In the genomic region with DNA sequence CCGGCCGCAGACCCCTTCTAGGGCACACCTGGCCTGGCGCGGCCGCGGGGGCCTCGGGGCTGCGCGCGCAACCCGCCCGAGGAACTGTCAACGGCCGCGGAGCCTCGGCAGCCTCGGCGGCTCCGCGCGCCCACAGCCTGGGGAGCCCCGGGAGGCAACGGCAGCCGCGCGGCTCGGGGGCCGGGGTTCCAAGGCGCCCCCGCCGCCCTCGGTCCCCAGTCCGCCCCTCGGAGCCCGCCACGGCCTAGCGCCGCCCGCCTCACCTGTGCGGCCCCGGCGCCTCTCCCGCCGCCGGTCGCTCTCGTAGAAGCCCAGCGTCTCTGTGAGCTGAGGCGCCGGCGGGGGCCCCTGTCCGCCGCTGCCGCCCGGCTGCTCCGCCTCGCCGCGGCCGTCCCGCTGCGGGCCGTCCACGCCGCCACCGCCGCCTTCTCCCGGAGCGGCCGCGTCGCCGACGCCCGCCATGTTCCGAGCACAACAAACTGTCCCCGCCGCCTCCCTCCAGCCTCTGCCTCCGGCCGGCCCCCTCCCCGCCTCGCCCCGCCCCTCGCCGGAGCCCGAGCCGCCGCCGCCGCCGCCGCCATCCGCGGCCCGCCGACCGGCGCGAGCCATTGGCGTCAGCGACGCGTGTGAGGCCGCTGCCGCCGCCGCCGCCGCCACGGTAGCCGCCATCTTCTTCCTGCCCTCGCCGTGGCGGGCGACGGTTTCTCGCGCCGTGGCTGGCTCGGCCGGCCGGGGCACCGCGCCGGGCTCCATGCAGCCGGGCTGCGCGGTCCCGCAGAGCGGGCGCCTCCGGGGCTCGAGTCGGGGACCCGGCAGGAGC, we compare ENCODE assay signal across 1 cellular context.
TF ChIP-seq lines count a peak whose summit lies in the region.

A gene with protein sequence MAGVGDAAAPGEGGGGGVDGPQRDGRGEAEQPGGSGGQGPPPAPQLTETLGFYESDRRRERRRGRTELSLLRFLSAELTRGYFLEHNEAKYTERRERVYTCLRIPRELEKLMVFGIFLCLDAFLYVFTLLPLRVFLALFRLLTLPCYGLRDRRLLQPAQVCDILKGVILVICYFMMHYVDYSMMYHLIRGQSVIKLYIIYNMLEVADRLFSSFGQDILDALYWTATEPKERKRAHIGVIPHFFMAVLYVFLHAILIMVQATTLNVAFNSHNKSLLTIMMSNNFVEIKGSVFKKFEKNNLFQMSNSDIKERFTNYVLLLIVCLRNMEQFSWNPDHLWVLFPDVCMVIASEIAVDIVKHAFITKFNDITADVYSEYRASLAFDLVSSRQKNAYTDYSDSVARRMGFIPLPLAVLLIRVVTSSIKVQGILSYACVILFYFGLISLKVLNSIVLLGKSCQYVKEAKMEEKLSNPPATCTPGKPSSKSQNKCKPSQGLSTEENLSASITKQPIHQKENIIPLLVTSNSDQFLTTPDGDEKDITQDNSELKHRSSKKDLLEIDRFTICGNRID (minus strand): TSS at position 476 of the 820 bp plus-strand sequence. CDS start 14 bp downstream, at position 462.

TF ChIP-seq in HepG2, 621 proteins besides CTCF, POLR2A, EP300 and RAD21 (continued from another document and continues in another):
- TF ChIP-seq, protein P1, sequence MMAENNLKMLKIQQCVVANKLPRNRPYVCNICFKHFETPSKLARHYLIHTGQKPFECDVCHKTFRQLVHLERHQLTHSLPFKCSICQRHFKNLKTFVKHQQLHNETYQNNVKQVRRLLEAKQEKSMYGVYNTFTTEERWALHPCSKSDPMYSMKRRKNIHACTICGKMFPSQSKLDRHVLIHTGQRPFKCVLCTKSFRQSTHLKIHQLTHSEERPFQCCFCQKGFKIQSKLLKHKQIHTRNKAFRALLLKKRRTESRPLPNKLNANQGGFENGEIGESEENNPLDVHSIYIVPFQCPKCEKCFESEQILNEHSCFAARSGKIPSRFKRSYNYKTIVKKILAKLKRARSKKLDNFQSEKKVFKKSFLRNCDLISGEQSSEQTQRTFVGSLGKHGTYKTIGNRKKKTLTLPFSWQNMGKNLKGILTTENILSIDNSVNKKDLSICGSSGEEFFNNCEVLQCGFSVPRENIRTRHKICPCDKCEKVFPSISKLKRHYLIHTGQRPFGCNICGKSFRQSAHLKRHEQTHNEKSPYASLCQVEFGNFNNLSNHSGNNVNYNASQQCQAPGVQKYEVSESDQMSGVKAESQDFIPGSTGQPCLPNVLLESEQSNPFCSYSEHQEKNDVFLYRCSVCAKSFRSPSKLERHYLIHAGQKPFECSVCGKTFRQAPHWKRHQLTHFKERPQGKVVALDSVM (CRISPR knock-in tag; IDR thresholded peaks at IDR 0.05) = no peak
- TF ChIP-seq HNRNPLL (IDR thresholded peaks at IDR 0.05; ENCODE audit: low read depth, low read length, poor library complexity, severe bottlenecking) (peak; percentile 1), ZNF451 (CRISPR knock-in tag; IDR thresholded peaks at IDR 0.05) (no peak), PHF20 (CRISPR knock-in tag; IDR thresholded peaks at IDR 0.05) (0 out of 2 replicates have a peak, but pooled peaks have one; percentile 39), ZNF776 (CRISPR knock-in tag; IDR thresholded peaks at IDR 0.05) (no peak), ZNF10 (CRISPR knock-in tag; IDR thresholded peaks at IDR 0.05; ENCODE audit: borderline replicate concordance, low read depth) (no peak), PAWR (CRISPR knock-in tag; IDR thresholded peaks at IDR 0.05; ENCODE audit: borderline replicate concordance) (no peak), HOXA7 (CRISPR knock-in tag; IDR thresholded peaks at IDR 0.05) (no peak), SALL1 (CRISPR knock-in tag; IDR thresholded peaks at IDR 0.05) (0 out of 2 replicates have a peak, but pooled peaks have one; percentile 17), ATAD3A (CRISPR knock-in tag; IDR thresholded peaks at IDR 0.05) (no peak), ZNF205 (CRISPR knock-in tag; IDR thresholded peaks at IDR 0.05) (no peak), ZFY (CRISPR knock-in tag; IDR thresholded peaks at IDR 0.05) (peak; percentile 79; the same call in 1 of the 2 replicates), MAZ (IDR thresholded peaks at IDR 0.05; ENCODE audit: borderline replicate concordance, low read depth, low read length) (no peak), MAZ (CRISPR knock-in tag; IDR thresholded peaks at IDR 0.05; ENCODE audit: low read depth) (peak; percentile 46; the same call in 1 of the 2 replicates), GABPB1 (CRISPR knock-in tag; IDR thresholded peaks at IDR 0.05) (peak; percentile 60)
- TF ChIP-seq, protein P2, sequence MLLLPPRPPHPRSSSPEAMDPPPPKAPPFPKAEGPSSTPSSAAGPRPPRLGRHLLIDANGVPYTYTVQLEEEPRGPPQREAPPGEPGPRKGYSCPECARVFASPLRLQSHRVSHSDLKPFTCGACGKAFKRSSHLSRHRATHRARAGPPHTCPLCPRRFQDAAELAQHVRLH (CRISPR knock-in tag; IDR thresholded peaks at IDR 0.05; ENCODE audit: borderline replicate concordance, low read depth) = no peak
- TF ChIP-seq, protein P3, sequence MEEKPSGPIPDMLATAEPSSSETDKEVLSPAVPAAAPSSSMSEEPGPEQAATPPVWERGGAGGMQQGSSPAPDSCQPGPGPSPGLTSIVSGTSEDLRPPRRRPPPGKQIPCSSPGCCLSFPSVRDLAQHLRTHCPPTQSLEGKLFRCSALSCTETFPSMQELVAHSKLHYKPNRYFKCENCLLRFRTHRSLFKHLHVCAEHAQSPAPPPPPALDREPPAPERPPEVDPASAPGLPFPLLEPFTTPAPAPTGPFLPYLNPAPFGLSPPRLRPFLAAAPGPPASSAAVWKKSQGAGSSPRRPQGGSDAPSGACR (CRISPR knock-in tag; IDR thresholded peaks at IDR 0.05) = no peak
- TF ChIP-seq, protein P4, sequence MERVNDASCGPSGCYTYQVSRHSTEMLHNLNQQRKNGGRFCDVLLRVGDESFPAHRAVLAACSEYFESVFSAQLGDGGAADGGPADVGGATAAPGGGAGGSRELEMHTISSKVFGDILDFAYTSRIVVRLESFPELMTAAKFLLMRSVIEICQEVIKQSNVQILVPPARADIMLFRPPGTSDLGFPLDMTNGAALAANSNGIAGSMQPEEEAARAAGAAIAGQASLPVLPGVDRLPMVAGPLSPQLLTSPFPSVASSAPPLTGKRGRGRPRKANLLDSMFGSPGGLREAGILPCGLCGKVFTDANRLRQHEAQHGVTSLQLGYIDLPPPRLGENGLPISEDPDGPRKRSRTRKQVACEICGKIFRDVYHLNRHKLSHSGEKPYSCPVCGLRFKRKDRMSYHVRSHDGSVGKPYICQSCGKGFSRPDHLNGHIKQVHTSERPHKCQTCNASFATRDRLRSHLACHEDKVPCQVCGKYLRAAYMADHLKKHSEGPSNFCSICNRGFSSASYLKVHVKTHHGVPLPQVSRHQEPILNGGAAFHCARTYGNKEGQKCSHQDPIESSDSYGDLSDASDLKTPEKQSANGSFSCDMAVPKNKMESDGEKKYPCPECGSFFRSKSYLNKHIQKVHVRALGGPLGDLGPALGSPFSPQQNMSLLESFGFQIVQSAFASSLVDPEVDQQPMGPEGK (CRISPR knock-in tag; IDR thresholded peaks at IDR 0.05) = 0 out of 2 replicates have a peak, but pooled peaks have one; percentile 19
- TF ChIP-seq, protein P5, sequence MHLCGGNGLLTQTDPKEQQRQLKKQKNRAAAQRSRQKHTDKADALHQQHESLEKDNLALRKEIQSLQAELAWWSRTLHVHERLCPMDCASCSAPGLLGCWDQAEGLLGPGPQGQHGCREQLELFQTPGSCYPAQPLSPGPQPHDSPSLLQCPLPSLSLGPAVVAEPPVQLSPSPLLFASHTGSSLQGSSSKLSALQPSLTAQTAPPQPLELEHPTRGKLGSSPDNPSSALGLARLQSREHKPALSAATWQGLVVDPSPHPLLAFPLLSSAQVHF (CRISPR knock-in tag; IDR thresholded peaks at IDR 0.05) = no peak
- TF ChIP-seq, protein P6, sequence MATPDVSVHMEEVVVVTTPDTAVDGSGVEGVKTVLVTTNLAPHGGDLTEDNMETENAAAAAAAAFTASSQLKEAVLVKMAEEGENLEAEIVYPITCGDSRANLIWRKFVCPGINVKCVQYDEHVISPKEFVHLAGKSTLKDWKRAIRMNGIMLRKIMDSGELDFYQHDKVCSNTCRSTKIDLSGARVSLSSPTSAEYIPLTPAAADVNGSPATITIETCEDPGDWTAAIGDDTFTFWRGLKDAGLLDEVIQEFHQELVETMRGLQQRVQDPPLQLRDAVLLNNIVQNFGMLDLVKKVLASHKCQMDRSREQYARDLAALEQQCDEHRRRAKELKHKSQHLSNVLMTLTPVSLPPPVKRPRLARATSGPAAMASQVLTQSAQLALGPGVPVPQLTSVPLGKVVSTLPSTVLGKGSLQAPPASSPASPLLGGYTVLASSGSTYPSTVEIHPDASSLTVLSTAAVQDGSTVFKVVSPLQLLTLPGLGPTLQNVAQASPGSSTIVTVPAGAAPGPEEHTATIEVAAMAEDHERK (CRISPR knock-in tag; IDR thresholded peaks at IDR 0.05; ENCODE audit: low read depth) = no peak
- TF ChIP-seq, protein P7, sequence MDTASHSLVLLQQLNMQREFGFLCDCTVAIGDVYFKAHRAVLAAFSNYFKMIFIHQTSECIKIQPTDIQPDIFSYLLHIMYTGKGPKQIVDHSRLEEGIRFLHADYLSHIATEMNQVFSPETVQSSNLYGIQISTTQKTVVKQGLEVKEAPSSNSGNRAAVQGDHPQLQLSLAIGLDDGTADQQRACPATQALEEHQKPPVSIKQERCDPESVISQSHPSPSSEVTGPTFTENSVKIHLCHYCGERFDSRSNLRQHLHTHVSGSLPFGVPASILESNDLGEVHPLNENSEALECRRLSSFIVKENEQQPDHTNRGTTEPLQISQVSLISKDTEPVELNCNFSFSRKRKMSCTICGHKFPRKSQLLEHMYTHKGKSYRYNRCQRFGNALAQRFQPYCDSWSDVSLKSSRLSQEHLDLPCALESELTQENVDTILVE (CRISPR knock-in tag; IDR thresholded peaks at IDR 0.05) = no peak
- TF ChIP-seq, protein P8, sequence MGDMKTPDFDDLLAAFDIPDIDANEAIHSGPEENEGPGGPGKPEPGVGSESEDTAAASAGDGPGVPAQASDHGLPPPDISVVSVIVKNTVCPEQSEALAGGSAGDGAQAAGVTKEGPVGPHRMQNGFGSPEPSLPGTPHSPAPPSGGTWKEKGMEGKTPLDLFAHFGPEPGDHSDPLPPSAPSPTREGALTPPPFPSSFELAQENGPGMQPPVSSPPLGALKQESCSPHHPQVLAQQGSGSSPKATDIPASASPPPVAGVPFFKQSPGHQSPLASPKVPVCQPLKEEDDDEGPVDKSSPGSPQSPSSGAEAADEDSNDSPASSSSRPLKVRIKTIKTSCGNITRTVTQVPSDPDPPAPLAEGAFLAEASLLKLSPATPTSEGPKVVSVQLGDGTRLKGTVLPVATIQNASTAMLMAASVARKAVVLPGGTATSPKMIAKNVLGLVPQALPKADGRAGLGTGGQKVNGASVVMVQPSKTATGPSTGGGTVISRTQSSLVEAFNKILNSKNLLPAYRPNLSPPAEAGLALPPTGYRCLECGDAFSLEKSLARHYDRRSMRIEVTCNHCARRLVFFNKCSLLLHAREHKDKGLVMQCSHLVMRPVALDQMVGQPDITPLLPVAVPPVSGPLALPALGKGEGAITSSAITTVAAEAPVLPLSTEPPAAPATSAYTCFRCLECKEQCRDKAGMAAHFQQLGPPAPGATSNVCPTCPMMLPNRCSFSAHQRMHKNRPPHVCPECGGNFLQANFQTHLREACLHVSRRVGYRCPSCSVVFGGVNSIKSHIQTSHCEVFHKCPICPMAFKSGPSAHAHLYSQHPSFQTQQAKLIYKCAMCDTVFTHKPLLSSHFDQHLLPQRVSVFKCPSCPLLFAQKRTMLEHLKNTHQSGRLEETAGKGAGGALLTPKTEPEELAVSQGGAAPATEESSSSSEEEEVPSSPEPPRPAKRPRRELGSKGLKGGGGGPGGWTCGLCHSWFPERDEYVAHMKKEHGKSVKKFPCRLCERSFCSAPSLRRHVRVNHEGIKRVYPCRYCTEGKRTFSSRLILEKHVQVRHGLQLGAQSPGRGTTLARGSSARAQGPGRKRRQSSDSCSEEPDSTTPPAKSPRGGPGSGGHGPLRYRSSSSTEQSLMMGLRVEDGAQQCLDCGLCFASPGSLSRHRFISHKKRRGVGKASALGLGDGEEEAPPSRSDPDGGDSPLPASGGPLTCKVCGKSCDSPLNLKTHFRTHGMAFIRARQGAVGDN (CRISPR knock-in tag; IDR thresholded peaks at IDR 0.05) = peak; percentile 47; the same call in 1 of the 2 replicates
- TF ChIP-seq, protein P9, sequence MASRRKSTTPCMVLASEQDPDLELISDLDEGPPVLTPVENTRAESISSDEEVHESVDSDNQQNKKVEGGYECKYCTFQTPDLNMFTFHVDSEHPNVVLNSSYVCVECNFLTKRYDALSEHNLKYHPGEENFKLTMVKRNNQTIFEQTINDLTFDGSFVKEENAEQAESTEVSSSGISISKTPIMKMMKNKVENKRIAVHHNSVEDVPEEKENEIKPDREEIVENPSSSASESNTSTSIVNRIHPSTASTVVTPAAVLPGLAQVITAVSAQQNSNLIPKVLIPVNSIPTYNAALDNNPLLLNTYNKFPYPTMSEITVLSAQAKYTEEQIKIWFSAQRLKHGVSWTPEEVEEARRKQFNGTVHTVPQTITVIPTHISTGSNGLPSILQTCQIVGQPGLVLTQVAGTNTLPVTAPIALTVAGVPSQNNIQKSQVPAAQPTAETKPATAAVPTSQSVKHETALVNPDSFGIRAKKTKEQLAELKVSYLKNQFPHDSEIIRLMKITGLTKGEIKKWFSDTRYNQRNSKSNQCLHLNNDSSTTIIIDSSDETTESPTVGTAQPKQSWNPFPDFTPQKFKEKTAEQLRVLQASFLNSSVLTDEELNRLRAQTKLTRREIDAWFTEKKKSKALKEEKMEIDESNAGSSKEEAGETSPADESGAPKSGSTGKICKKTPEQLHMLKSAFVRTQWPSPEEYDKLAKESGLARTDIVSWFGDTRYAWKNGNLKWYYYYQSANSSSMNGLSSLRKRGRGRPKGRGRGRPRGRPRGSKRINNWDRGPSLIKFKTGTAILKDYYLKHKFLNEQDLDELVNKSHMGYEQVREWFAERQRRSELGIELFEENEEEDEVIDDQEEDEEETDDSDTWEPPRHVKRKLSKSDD (CRISPR knock-in tag; IDR thresholded peaks at IDR 0.05; ENCODE audit: low read depth) = peak; percentile 30; the same call in 1 of the 2 replicates
- TF ChIP-seq, protein P10, sequence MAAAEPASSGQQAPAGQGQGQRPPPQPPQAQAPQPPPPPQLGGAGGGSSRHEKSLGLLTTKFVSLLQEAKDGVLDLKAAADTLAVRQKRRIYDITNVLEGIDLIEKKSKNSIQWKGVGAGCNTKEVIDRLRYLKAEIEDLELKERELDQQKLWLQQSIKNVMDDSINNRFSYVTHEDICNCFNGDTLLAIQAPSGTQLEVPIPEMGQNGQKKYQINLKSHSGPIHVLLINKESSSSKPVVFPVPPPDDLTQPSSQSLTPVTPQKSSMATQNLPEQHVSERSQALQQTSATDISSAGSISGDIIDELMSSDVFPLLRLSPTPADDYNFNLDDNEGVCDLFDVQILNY (CRISPR knock-in tag; conservative IDR thresholded peaks at IDR 0.05) = 0 out of 2 replicates have a peak, but pooled peaks have one; percentile 9
- TF ChIP-seq, protein P11, sequence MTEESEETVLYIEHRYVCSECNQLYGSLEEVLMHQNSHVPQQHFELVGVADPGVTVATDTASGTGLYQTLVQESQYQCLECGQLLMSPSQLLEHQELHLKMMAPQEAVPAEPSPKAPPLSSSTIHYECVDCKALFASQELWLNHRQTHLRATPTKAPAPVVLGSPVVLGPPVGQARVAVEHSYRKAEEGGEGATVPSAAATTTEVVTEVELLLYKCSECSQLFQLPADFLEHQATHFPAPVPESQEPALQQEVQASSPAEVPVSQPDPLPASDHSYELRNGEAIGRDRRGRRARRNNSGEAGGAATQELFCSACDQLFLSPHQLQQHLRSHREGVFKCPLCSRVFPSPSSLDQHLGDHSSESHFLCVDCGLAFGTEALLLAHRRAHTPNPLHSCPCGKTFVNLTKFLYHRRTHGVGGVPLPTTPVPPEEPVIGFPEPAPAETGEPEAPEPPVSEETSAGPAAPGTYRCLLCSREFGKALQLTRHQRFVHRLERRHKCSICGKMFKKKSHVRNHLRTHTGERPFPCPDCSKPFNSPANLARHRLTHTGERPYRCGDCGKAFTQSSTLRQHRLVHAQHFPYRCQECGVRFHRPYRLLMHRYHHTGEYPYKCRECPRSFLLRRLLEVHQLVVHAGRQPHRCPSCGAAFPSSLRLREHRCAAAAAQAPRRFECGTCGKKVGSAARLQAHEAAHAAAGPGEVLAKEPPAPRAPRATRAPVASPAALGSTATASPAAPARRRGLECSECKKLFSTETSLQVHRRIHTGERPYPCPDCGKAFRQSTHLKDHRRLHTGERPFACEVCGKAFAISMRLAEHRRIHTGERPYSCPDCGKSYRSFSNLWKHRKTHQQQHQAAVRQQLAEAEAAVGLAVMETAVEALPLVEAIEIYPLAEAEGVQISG (CRISPR knock-in tag; IDR thresholded peaks at IDR 0.05) = peak; percentile 24; the same call in 1 of the 2 replicates
